Comparison of ENCODE assay signal across 8 cellular contexts in the genomic region with DNA sequence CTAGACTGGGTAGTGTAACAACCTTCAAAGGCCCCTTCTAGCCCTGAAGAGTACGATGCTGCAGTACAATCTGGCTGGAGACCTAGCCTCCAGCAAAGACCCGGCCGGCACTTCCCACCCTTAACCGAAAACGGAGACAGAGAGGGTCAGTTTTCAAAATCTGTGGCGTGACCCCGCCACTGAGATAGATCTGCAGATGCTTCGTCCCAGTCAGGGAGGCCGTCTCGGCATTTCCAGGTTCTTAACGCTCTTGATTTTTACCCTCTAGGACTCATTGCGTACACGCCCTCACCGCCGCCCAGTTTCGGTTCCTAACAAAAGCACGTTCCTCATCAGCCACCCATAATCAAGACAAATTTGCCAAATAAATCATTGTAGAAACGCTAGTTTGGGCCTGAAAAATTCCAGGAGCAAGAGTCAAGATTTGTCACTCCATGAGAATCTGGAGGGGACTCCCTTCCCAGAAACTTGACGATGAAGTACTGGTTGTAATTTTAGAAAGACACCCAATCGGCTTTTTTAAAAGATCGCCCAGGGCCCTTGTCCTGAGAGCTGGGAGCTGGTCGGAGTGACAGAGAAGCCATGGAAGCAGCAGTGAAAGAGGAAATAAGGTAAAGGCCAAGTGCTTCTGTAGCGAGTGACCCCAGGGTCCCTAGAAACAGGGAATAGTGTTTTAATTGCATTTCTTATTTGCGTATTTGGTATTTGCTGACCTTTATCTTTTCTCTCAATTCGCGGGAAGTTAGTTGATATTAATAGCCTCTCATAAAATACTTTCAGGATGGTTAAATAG. TPM values are rescaled to one million over a fixed set of nuclear protein-coding genes. Genes with fewer than 3 reads are reported as not detected.
DNase-seq lines count a peak whose midpoint lies in the region; ATAC-seq and TF ChIP-seq lines count a peak whose summit lies in the region.

No MANE protein-coding gene starts in this region.

- H3K9ac ChIP-seq in iPS-18a (ENCODE audit: low read length) (peak overlapping the region; percentile 79), skeletal muscle satellite cell (ENCODE audit: low read depth, low read length) (peak overlapping the region; percentile 96)

- H3K27ac ChIP-seq in iPS-18a (ENCODE audit: low read length) = peak overlapping the region; percentile 65

- H3K4me3 ChIP-seq in iPS-18a (ENCODE audit: low read length) = peak overlapping the region; percentile 97
- H3K4me3 ChIP-seq in skeletal muscle satellite cell (ENCODE audit: low read length) = peak overlapping the region; percentile 78

- H3K36me3 Mint-ChIP-seq in brain = peaks cover 32% of the 10 kb centered on the region

- peak overlapping the region; percentile 95 for H3K4me2 ChIP-seq in skeletal muscle satellite cell (ENCODE audit: low read length)

- peaks cover 0 to 2% (median 0%) of the 10 kb centered on the region in 5 experiments for H3K9me3 Mint-ChIP-seq in brain

- peaks cover 69% of the 10 kb centered on the region for H3K4me1 Mint-ChIP-seq in brain

- DNase-seq in Caki2 (ENCODE audit: low read depth) = peak; percentile 53
- DNase-seq in M059J (ENCODE audit: low read depth) = peak; percentile 77
- DNase-seq in UCSD-AML1 (lab: John Stamatoyannopoulos, UW; ENCODE audit: unreplicated experiment) = peak; percentile 67
- DNase-seq in NCI-H2196 (lab: John Stamatoyannopoulos, UW; ENCODE audit: unreplicated experiment) = no peak

- no peak for TF ChIP-seq CTCF in brain (conservative IDR thresholded peaks at IDR 0.05)

- H3K27ac Mint-ChIP-seq in brain = peak overlapping the region; percentile 99 to 100 (median 100)

- peak overlapping the region; percentile 94 to 100 (median 99) for H3K4me3 Mint-ChIP-seq in brain

- in situ Hi-C loops in Caki2 (cut with HindIII; ENCODE audit: low pct_unique_long_range_greater_than_20kb, low sequenced_read_pairs) = no loop called here

- peak; percentile 19 for ATAC-seq in GM21717 (IDR thresholded peaks at IDR 0.05; ENCODE audit: unreplicated experiment)

- H3K4me1 ChIP-seq in iPS-18a (ENCODE audit: control insufficient read depth, low read depth, low read length) (peaks cover 12% of the 10 kb centered on the region), skeletal muscle satellite cell (ENCODE audit: control insufficient read depth, insufficient read depth, low read length) (peaks cover 28% of the 10 kb centered on the region)

- no peaks in the 10 kb centered on the region for H3K36me3 ChIP-seq in iPS-18a (ENCODE audit: control insufficient read depth, low read depth, low read length)
- H3K36me3 ChIP-seq in skeletal muscle satellite cell (ENCODE audit: insufficient read depth, low read length) = peaks cover 10% of the 10 kb centered on the region

- H3K27me3 Mint-ChIP-seq in brain = peaks cover 13% of the 10 kb centered on the region

- H3K27me3 ChIP-seq in iPS-18a (ENCODE audit: control insufficient read depth, insufficient read depth, low read length) (no peaks in the 10 kb centered on the region), skeletal muscle satellite cell (ENCODE audit: control insufficient read depth, insufficient read depth, low read length) (no peaks in the 10 kb centered on the region)

- no peaks in the 10 kb centered on the region for H3K9me3 ChIP-seq in iPS-18a (ENCODE audit: control insufficient read depth, low read depth, low read length)
- no peaks in the 10 kb centered on the region for H3K9me3 ChIP-seq in skeletal muscle satellite cell (replicated peaks; ENCODE audit: low read length)

RNA-seq across cellular contexts. Expression of a gene that starts 0.9 kb away (rescaled TPM):
- 44.0 and 55.7 TPM in 2 replicates for total RNA-seq in Caki2 (2014; rRNA removed; shearing (Covaris generic); ENCODE audit: low replicate concordance)
- 62.3 and 75.6 TPM in 2 replicates for total RNA-seq in M059J (2014; rRNA removed; shearing (Covaris generic))
- 32.2 TPM for polyA plus RNA-seq in brain (ENCODE audit: insufficient read depth, low read depth, low replicate concordance)
- 39.8 and 47.4 TPM in 2 replicates for total RNA-seq in skeletal muscle satellite cell (2012; rRNA removed)

RNA-seq across cellular contexts. Expression of a gene that starts 1.1 kb away (rescaled TPM):
- 6.7 and 13.3 TPM in 2 replicates for total RNA-seq in Caki2 (2014; rRNA removed; shearing (Covaris generic); ENCODE audit: low replicate concordance)
- total RNA-seq in M059J (2014; rRNA removed; shearing (Covaris generic)) = 14.7 and 14.8 TPM in 2 replicates
- polyA plus RNA-seq in brain (ENCODE audit: insufficient read depth, low read depth, low replicate concordance) = 12.1 TPM
- total RNA-seq in skeletal muscle satellite cell (2012; rRNA removed) = 17.7 and 19.7 TPM in 2 replicates
